In genomic region chr11:82718841-82719240, GRCh38 we compare ENCODE assay signal across 16 cellular contexts. TPM values are rescaled to one million over a fixed set of nuclear protein-coding genes. Genes with fewer than 3 reads are reported as not detected.
"Had no signal": no experiment of that assay in that cellular context is flagged by ENCODE, and none has a peak within 500 bp of the region (broad histone marks: within the 10 kb centered on the region; RNA-seq: fewer than 3 reads in every experiment).

No MANE protein-coding gene starts in this region.

- H3K27ac ChIP-seq: body of pancreas, cardiac muscle cell, heart right ventricle, left ventricle myocardium inferior, neutrophil, spleen, thoracic aorta had no signal

- ATAC-seq: natural killer cell treated with Interleukin-12 subunit alpha and Interleukin-12 subunit beta and Interleukin-15 and Interleukin-18, amount 100 ng/mL, for 72 hours had no signal

- DNase-seq: activated CD4-positive, alpha-beta T cell treated with anti-CD3 and anti-CD28 coated beads, Interleukin-2, amount 50 U/mL, for 4 hours; activated naive CD4-positive, alpha-beta T cell; activated T-cell treated with anti-CD3 and anti-CD28 coated beads for 4 hours; cortex of kidney; esophagus squamous epithelium; left ventricle myocardium inferior; spleen; uterus had no signal

RNA-seq across cellular contexts. Expression of gene FAM181B, which starts 14.8 kb away (rescaled TPM):
- total RNA-seq: activated T-cell treated with anti-CD3 and anti-CD28 coated beads, Interleukin-2, amount 50 U/mL, for 72 hours; myocyte; natural killer cell treated with Interleukin-12 subunit alpha and Interleukin-12 subunit beta and Interleukin-15 and Interleukin-18, amount 100 ng/mL, for 72 hours had no signal
